ENCODE assay signal across 10 cellular contexts in genomic region chr10:17249820-17250219, GRCh38. TPM values are rescaled to one million over a fixed set of nuclear protein-coding genes. Genes with fewer than 3 reads are reported as not detected.
DNase-seq lines count a peak whose midpoint lies in the region; ATAC-seq and TF ChIP-seq lines count a peak whose summit lies in the region.
"Had no signal": no experiment of that assay in that cellular context is flagged by ENCODE, and none has a peak within 500 bp of the region (broad histone marks: within the 10 kb centered on the region; RNA-seq: fewer than 3 reads in every experiment).

No MANE protein-coding gene starts in this region.

- H3K4me2 ChIP-seq in HCT116 (ENCODE audit: low read length) = no peak overlapping the region

- H3K79me2 ChIP-seq in HCT116 (ENCODE audit: insufficient read depth, low read length) = no peaks in the 10 kb centered on the region

- no peaks in the 10 kb centered on the region for H3K4me1 ChIP-seq in CD4-positive, CD25-positive, alpha-beta regulatory T cell (ENCODE audit: control insufficient read depth, insufficient read depth, low read length, poor library complexity, severe bottlenecking)
- H3K4me1 ChIP-seq in HCT116 (ENCODE audit: control insufficient read depth in 1 of 2, insufficient read depth in 2 of 2, low read length in 2 of 2) (no peaks in the 10 kb centered on the region), ascending aorta (no peaks in the 10 kb centered on the region)

- no peaks in the 10 kb centered on the region for H4K20me1 ChIP-seq in HCT116 (ENCODE audit: insufficient read depth)

- no TSS peak for BruUV-seq in HCT116 (replicated peaks; lab: Mats Ljungman, UMichigan)

- peaks cover 0 to 4% (median 0%) of the 10 kb centered on the region in 4 donors for H3K4me1 Mint-ChIP-seq in CD4-positive, CD25-positive, alpha-beta regulatory T cell
- peaks cover 2% of the 10 kb centered on the region for H3K4me1 Mint-ChIP-seq in mesothelial cell of epicardium

- intact Hi-C loops in HCT116 (cut with micrococcal nuclease) = loop anchor here (1.0 to 2.0 kb wide), 2 partner anchors 359 to 422 kb away; no protein-coding TSS in a partner anchor
- intact Hi-C loops in ascending aorta (cut with DNase I) = no loop called here

- peak overlapping the region in 1 of 3 donors; percentile 28 for H3K27ac Mint-ChIP-seq in CD4-positive, CD25-positive, alpha-beta regulatory T cell
- H3K27ac Mint-ChIP-seq in mesothelial cell of epicardium = no peak overlapping the region

- no peak overlapping the region for H3K4me3 ChIP-seq in CD4-positive, CD25-positive, alpha-beta regulatory T cell (ENCODE audit: low read depth, low read length)
- no peak overlapping the region for H3K4me3 ChIP-seq in HCT116 (replicated peaks in 1 of 2; ENCODE audit: low read depth in 1 of 2, low read length in 2 of 2)
- no peak overlapping the region for H3K4me3 ChIP-seq in ascending aorta

- no peak overlapping the region for H3K9ac ChIP-seq in HCT116 (ENCODE audit: low read length)

- no peaks in the 10 kb centered on the region for H3K27me3 Mint-ChIP-seq in CD4-positive, CD25-positive, alpha-beta regulatory T cell
- no peaks in the 10 kb centered on the region for H3K27me3 Mint-ChIP-seq in mesothelial cell of epicardium (ENCODE audit: low read depth)

- peak in 2 of 3 donors; percentile 18 to 44 for DNase-seq in CD4-positive, CD25-positive, alpha-beta regulatory T cell
- DNase-seq in HCT116 (ENCODE audit: low read depth, low spot score) = peak; percentile 29
- no peak for DNase-seq in ascending aorta (ENCODE audit: low spot score in 2 of 2)
- peak; percentile 51 to 68 for DNase-seq in lung microvascular endothelial cell (ENCODE audit: low read depth in 2 of 2)
- no peak for DNase-seq in omental fat pad (ENCODE audit: low spot score)
- no peak for DNase-seq in SKM-1 treated with dmso at 0.1 percent for 144 hours (lab: John Stamatoyannopoulos, UW; ENCODE audit: unreplicated experiment)
- no peak for DNase-seq in hypothalamus (lab: John Stamatoyannopoulos, UW)
- no peak for DNase-seq in mesothelial cell of epicardium (ENCODE audit: low spot score in 2 of 2, unreplicated experiment in 2 of 2)
- DNase-seq: effector CD8-positive, alpha-beta T cell; NCI-H69 had no signal

- no peaks in the 10 kb centered on the region for H3K36me3 ChIP-seq in CD4-positive, CD25-positive, alpha-beta regulatory T cell (ENCODE audit: control insufficient read depth, insufficient read depth, low read length)
- H3K36me3 ChIP-seq in HCT116 (ENCODE audit: control insufficient read depth in 1 of 2, insufficient read depth in 2 of 2, low read length in 2 of 2) (no peaks in the 10 kb centered on the region), ascending aorta (no peaks in the 10 kb centered on the region)

- TF ChIP-seq CTCF in HCT116 (IDR thresholded peaks at IDR 0.05 in 2 of 3, conservative IDR thresholded peaks at IDR 0.05 in 1 of 3; ENCODE audit: borderline replicate concordance in 1 of 3, insufficient read depth in 1 of 3, low read depth in 2 of 3, low read length in 2 of 3) = peak; percentile 61 to 69 (median 67); a peak in 5 of 6 replicates
- peak in 2 of 3 experiments; percentile 30 to 34 for TF ChIP-seq CTCF in ascending aorta (IDR thresholded peaks at IDR 0.05)
- TF ChIP-seq CTCF in omental fat pad (IDR thresholded peaks at IDR 0.05) = no peak
- no peak for TF ChIP-seq CTCF in mesothelial cell of epicardium (IDR thresholded peaks at IDR 0.05; ENCODE audit: unreplicated experiment)

- H3K4me3 Mint-ChIP-seq in CD4-positive, CD25-positive, alpha-beta regulatory T cell = no peak overlapping the region
- H3K4me3 Mint-ChIP-seq in mesothelial cell of epicardium = no peak overlapping the region

- POLR2A ChIA-PET in HCT116 (lab: Charles Lee) = interaction anchor here (1.4 kb wide), 1 partner anchor 358 kb away, joined by 3 read pairs; no protein-coding TSS in a partner anchor

- peak; percentile 83 for TF ChIP-seq RAD21 in HCT116 (IDR thresholded peaks at IDR 0.05; ENCODE audit: low read depth)

- H3K9me2 ChIP-seq in HCT116 (ENCODE audit: insufficient read depth) = no peaks in the 10 kb centered on the region

- RAD21 ChIA-PET in HCT116 (lab: Charles Lee; ENCODE audit: low non-redundant PET in 1 of 2, low total read pairs in 2 of 2, uncharacterized antibody in 2 of 2, unreplicated experiment in 2 of 2) = no interaction called here

- no peaks in the 10 kb centered on the region for H3K9me3 ChIP-seq in CD4-positive, CD25-positive, alpha-beta regulatory T cell (ENCODE audit: control insufficient read depth in 2 of 2, low read length in 2 of 2)
- H3K9me3 ChIP-seq in HCT116 (ENCODE audit: control insufficient read depth in 1 of 2, insufficient read depth in 1 of 2, low read depth in 1 of 2, low read length in 2 of 2) (no peaks in the 10 kb centered on the region; a peak in 1 of 4 replicates), ascending aorta (no peaks in the 10 kb centered on the region)

- CTCF ChIA-PET in HCT116 (lab: Charles Lee) = interaction anchor here (0.7 kb wide), 1 partner anchor 397 kb away, joined by 3 read pairs; no protein-coding TSS in a partner anchor

- no peak overlapping the region for H3K27ac ChIP-seq in CD4-positive, CD25-positive, alpha-beta regulatory T cell (ENCODE audit: insufficient read depth, low read length, poor library complexity, severe bottlenecking)
- H3K27ac ChIP-seq in HCT116 (ENCODE audit: low read depth, low read length) (no peak overlapping the region), ascending aorta (no peak overlapping the region)

- no peak for TF ChIP-seq POLR2A in HCT116 (IDR thresholded peaks at IDR 0.05; ENCODE audit: borderline replicate concordance, extremely low read depth, insufficient read depth, insufficient read length)

- peak overlapping the region; percentile 45 for H2AFZ ChIP-seq in HCT116 (ENCODE audit: low read depth, low read length, poor library complexity, severe bottlenecking)

- H3K36me3 Mint-ChIP-seq in CD4-positive, CD25-positive, alpha-beta regulatory T cell = peaks cover 5% of the 10 kb centered on the region
- peaks cover 11% of the 10 kb centered on the region for H3K36me3 Mint-ChIP-seq in mesothelial cell of epicardium

- ATAC-seq in CD4-positive, CD25-positive, alpha-beta regulatory T cell (ENCODE audit: low read depth in 2 of 2) = peak; percentile 60 to 65
- ATAC-seq in HCT116 (peak; percentile 72), omental fat pad (ENCODE audit: low FRiP score) (no peak)

- H3K9me3 Mint-ChIP-seq in CD4-positive, CD25-positive, alpha-beta regulatory T cell = peaks cover 0 to 4% (median 1%) of the 10 kb centered on the region in 7 donors
- peaks cover 32% of the 10 kb centered on the region for H3K9me3 Mint-ChIP-seq in mesothelial cell of epicardium

- H3K27me3 ChIP-seq in CD4-positive, CD25-positive, alpha-beta regulatory T cell (ENCODE audit: control insufficient read depth, insufficient read depth, low read length) = no peaks in the 10 kb centered on the region
- H3K27me3 ChIP-seq in HCT116 (ENCODE audit: insufficient read depth, low read length) (no peaks in the 10 kb centered on the region), ascending aorta (no peaks in the 10 kb centered on the region)

TF ChIP-seq in HCT116, 20 proteins besides CTCF, POLR2A, EP300 and RAD21 (continues in another document):
- TF ChIP-seq ELF1 (IDR thresholded peaks at IDR 0.05; ENCODE audit: borderline replicate concordance, low read depth) (no peak), ZFX (IDR thresholded peaks at IDR 0.05) (no peak), YY1 (IDR thresholded peaks at IDR 0.05; ENCODE audit: extremely low read depth, insufficient replicate concordance, low read depth, low read length) (no peak), JUND (IDR thresholded peaks at IDR 0.05) (no peak), CEBPB (IDR thresholded peaks at IDR 0.05; ENCODE audit: low read depth) (no peak), TCF7L2 (IDR thresholded peaks at IDR 0.05; ENCODE audit: borderline replicate concordance, extremely low read depth, insufficient read depth, insufficient read length) (no peak), EZH2 (IDR thresholded peaks at IDR 0.05) (no peak), CBX3 (IDR thresholded peaks at IDR 0.05; ENCODE audit: low read depth) (no peak), POLR2AphosphoS5 (IDR thresholded peaks at IDR 0.05; ENCODE audit: low read depth, low read length) (no peak), SIN3A (IDR thresholded peaks at IDR 0.05; ENCODE audit: low read depth) (no peak)
- TF ChIP-seq, protein P1, sequence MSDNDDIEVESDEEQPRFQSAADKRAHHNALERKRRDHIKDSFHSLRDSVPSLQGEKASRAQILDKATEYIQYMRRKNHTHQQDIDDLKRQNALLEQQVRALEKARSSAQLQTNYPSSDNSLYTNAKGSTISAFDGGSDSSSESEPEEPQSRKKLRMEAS (IDR thresholded peaks at IDR 0.05) = no peak

RNA-seq across cellular contexts. Expression of gene VIM, which starts 21.8 kb away (rescaled TPM):
- 1,005 TPM for total RNA-seq in CD4-positive, CD25-positive, alpha-beta regulatory T cell
- polyA plus RNA-seq in CD4-positive, CD25-positive, alpha-beta regulatory T cell = 100 to 1,000 TPM; 430 to 556 (median 487) TPM
- total RNA-seq in HCT116 (2021; ENCODE audit: unreplicated experiment) (7.2 TPM), ascending aorta (6,230 TPM), lung microvascular endothelial cell (2,898 and 3,955 TPM in 2 replicates), omental fat pad (1,000 to 10,000 TPM; 3,307 to 6,426 (median 5,180) TPM), mesothelial cell of epicardium (1,386 to 1,516 TPM (median 1,481 TPM) in 3 replicates)
- polyA plus RNA-seq in HCT116 (2012) = 0.90 and 1.8 TPM in 2 replicates

RNA-seq across cellular contexts. Expression of gene TRDMT1, which starts 48.3 kb away (rescaled TPM):
- 12.2 TPM for total RNA-seq in CD4-positive, CD25-positive, alpha-beta regulatory T cell
- polyA plus RNA-seq in CD4-positive, CD25-positive, alpha-beta regulatory T cell = 1 to 10 TPM; 5.8 to 8.6 (median 7.2) TPM
- total RNA-seq in HCT116 (2021; ENCODE audit: unreplicated experiment) = 8.6 TPM
- polyA plus RNA-seq in HCT116 (2012) = 1.6 and 2.7 TPM in 2 replicates
- 5.7 TPM for total RNA-seq in ascending aorta
- 3.5 and 3.8 TPM in 2 replicates for total RNA-seq in lung microvascular endothelial cell
- 10 to 100 TPM in 1 of 4 donors, 1 to 10 TPM in 3; 4.9 to 13.7 (median 6.2) TPM for total RNA-seq in omental fat pad
- total RNA-seq in mesothelial cell of epicardium = 8.2 to 12.3 TPM (median 8.6 TPM) in 3 replicates

Comparison
In these comparisons a context has a peak if more than half of its experiments do, and no peak if none do; other contexts are left out.
1. DNase-seq: peak in CD4-positive, CD25-positive, alpha-beta regulatory T cell (2 of 3), HCT116 (single experiment) and lung microvascular endothelial cell (2 of 2); none in ascending aorta (0 of 2), omental fat pad (single experiment), SKM-1 treated with dmso at 0.1 percent for 144 hours (single experiment), hypothalamus (0 of 51) and mesothelial cell of epicardium (0 of 2).
2. CTCF ChIP-seq: peak in HCT116 (3 of 3) and ascending aorta (2 of 3); none in omental fat pad (0 of 3) and mesothelial cell of epicardium (single experiment).
3. RNA of gene VIM, which starts 21.8 kb away (total RNA-seq): 6,230 TPM in ascending aorta (single experiment), 3,307 to 6,426 TPM in omental fat pad, 2,898 to 3,955 TPM in lung microvascular endothelial cell, 1,386 to 1,516 TPM in mesothelial cell of epicardium and 1,005 TPM in CD4-positive, CD25-positive, alpha-beta regulatory T cell (single experiment); 7.2 TPM in HCT116 (single experiment); every median in the first group is over 100 times any median in the second.